Comparison of ENCODE assay signal across 1 cellular context in the genomic region with DNA sequence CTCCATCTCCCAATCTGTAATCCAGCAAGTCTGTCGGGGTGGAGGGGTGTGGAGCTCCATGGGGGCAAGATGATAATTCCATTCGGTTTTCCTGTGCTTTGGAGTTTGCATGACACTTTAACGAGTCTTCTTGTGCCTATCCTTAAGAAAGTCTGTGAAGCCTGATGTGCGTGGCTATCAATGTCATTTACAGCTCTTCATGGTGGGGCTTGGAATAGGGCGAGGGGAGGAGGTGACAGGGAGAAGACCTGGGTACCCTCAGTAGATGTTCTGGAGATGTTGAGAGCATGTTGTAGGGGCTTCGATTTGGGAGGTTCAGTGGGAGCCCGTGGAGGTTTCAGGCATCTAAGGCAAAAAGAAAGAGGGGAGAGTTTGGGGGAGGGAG.
TF ChIP-seq lines count a peak whose summit lies in the region.

No MANE protein-coding gene starts in this region.

TF ChIP-seq in IMR-90, 13 proteins besides CTCF, POLR2A, EP300 and RAD21 (continued from another document):
- TF ChIP-seq, protein P1, sequence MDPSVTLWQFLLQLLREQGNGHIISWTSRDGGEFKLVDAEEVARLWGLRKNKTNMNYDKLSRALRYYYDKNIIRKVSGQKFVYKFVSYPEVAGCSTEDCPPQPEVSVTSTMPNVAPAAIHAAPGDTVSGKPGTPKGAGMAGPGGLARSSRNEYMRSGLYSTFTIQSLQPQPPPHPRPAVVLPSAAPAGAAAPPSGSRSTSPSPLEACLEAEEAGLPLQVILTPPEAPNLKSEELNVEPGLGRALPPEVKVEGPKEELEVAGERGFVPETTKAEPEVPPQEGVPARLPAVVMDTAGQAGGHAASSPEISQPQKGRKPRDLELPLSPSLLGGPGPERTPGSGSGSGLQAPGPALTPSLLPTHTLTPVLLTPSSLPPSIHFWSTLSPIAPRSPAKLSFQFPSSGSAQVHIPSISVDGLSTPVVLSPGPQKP (IDR thresholded peaks at IDR 0.05; ENCODE audit: borderline replicate concordance, low read depth, low read length) = no peak
- TF ChIP-seq RCOR1 (IDR thresholded peaks at IDR 0.05; ENCODE audit: insufficient replicate concordance, low read length) (no peak), MAZ (IDR thresholded peaks at IDR 0.05; ENCODE audit: borderline replicate concordance, low read depth, low read length) (no peak), SMC3 (IDR thresholded peaks at IDR 0.05; ENCODE audit: low read depth, low read length) (no peak), CHD1 (IDR thresholded peaks at IDR 0.05; ENCODE audit: low read depth, low read length) (no peak), RFX5 (IDR thresholded peaks at IDR 0.05; ENCODE audit: low read depth, low read length) (no peak), NFE2L2 (IDR thresholded peaks at IDR 0.05; ENCODE audit: low read depth, low read length) (no peak), CEBPB (IDR thresholded peaks at IDR 0.05; ENCODE audit: low read depth, low read length) (no peak), MAFK (IDR thresholded peaks at IDR 0.05; ENCODE audit: low read depth, low read length) (no peak)
- TF ChIP-seq, protein P2, sequence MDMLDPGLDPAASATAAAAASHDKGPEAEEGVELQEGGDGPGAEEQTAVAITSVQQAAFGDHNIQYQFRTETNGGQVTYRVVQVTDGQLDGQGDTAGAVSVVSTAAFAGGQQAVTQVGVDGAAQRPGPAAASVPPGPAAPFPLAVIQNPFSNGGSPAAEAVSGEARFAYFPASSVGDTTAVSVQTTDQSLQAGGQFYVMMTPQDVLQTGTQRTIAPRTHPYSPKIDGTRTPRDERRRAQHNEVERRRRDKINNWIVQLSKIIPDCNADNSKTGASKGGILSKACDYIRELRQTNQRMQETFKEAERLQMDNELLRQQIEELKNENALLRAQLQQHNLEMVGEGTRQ (IDR thresholded peaks at IDR 0.05; ENCODE audit: low read depth, low read length) = no peak
TF ChIP-seq in IMR-90: peak in this region for 0.
